Comparison of ENCODE assay signal across 8 cellular contexts in genomic region chr2:172094319-172095145, GRCh38. TPM values are rescaled to one million over a fixed set of nuclear protein-coding genes. Genes with fewer than 3 reads are reported as not detected.
DNase-seq lines count a peak whose midpoint lies in the region; ATAC-seq and TF ChIP-seq lines count a peak whose summit lies in the region.

No MANE protein-coding gene starts in this region.

- H3K4me2 ChIP-seq in OCI-LY7 (ENCODE audit: low read length) (peak overlapping the region; percentile 66), neuronal stem cell (ENCODE audit: insufficient read depth, low read length, poor library complexity, severe bottlenecking) (peak overlapping the region; percentile 81)

- H4K20me1 ChIP-seq in OCI-LY7 (ENCODE audit: insufficient read depth, low read length), result no peaks in the 10 kb centered on the region

- no TSS peak for BruUV-seq in OCI-LY7 (replicated peaks; lab: Mats Ljungman, UMichigan)

- intact Hi-C loops in OCI-LY7 (cut with micrococcal nuclease; ENCODE audit: unreplicated experiment), result no loop called here

- peak; percentile 95 for DNase-seq in NCI-H2227 (lab: John Stamatoyannopoulos, UW; ENCODE audit: unreplicated experiment)
- no peak for DNase-seq in NCI-H2227 treated with DMSO at 0.1 percent for 48 hours (lab: John Stamatoyannopoulos, UW)
- no peak for DNase-seq in OCI-LY7 (ENCODE audit: low spot score)
- peak; percentile 78 for DNase-seq in endodermal cell
- DNase-seq in neuronal stem cell (ENCODE audit: low spot score), result peak; percentile 38
- DNase-seq in omental fat pad (ENCODE audit: low spot score), result no peak
- no peak for DNase-seq in stimulated activated naive CD4-positive, alpha-beta T cell treated with Interleukin-2 at 50 U/mL for 16 hours (lab: John Stamatoyannopoulos, UW)

- H3K79me1 ChIP-seq in neuronal stem cell (ENCODE audit: low read depth, low read length), result no peaks in the 10 kb centered on the region

- H3K9me3 ChIP-seq in OCI-LY7 (ENCODE audit: low read length), result no peaks in the 10 kb centered on the region
- no peaks in the 10 kb centered on the region for H3K9me3 ChIP-seq in endodermal cell (ENCODE audit: control insufficient read depth, low read length)
- no peaks in the 10 kb centered on the region for H3K9me3 ChIP-seq in neuronal stem cell (replicated peaks in 1 of 2; ENCODE audit: control insufficient read depth in 2 of 2, insufficient read depth in 1 of 2, low read depth in 1 of 2, low read length in 2 of 2)

- no peak overlapping the region for H4K8ac ChIP-seq in neuronal stem cell (ENCODE audit: low read depth, low read length)

- H3K27ac ChIP-seq in OCI-LY7 (ENCODE audit: low read depth, low read length, poor library complexity, severe bottlenecking), result no peak overlapping the region
- H3K27ac ChIP-seq in endodermal cell (ENCODE audit: low read depth, low read length), result no peak overlapping the region
- H3K27ac ChIP-seq in neuronal stem cell (replicated peaks; ENCODE audit: low read length), result no peak overlapping the region

- H2AFZ ChIP-seq in OCI-LY7 (ENCODE audit: low read length) (peak overlapping the region; percentile 34; the same call in 1 of the 2 replicates), neuronal stem cell (ENCODE audit: low read length) (peak overlapping the region; percentile 89)

- no peak overlapping the region for H3K4ac ChIP-seq in neuronal stem cell (ENCODE audit: low read length)

- H3K23ac ChIP-seq in neuronal stem cell (ENCODE audit: low read depth, low read length, poor library complexity), result no peak overlapping the region

- H3K4me1 Mint-ChIP-seq in endodermal cell, result peaks cover 25% of the 10 kb centered on the region

- no peaks in the 10 kb centered on the region for H3K9me2 ChIP-seq in OCI-LY7 (ENCODE audit: insufficient read depth, low read length)

- H2BK5ac ChIP-seq in neuronal stem cell (ENCODE audit: low read length), result no peak overlapping the region

- no peaks in the 10 kb centered on the region for H3K36me3 ChIP-seq in OCI-LY7 (ENCODE audit: insufficient read depth, low read length)
- H3K36me3 ChIP-seq in endodermal cell (ENCODE audit: control insufficient read depth, insufficient read depth, low read length), result no peaks in the 10 kb centered on the region
- H3K36me3 ChIP-seq in neuronal stem cell (replicated peaks in 1 of 2; ENCODE audit: control insufficient read depth in 2 of 2, insufficient read depth in 2 of 2, low read length in 2 of 2), result no peaks in the 10 kb centered on the region

- POLR2A ChIA-PET in OCI-LY7 (lab: Charles Lee), result interaction anchor here (1.0 kb wide), 1 partner anchor 440 kb away, joined by 3 read pairs; no protein-coding TSS in a partner anchor

- H2BK12ac ChIP-seq in neuronal stem cell (ENCODE audit: low read length), result no peak overlapping the region

- H3K4me1 ChIP-seq in OCI-LY7 (ENCODE audit: insufficient read depth, low read length, poor library complexity, severe bottlenecking) (peaks cover 5% of the 10 kb centered on the region), endodermal cell (ENCODE audit: control insufficient read depth, insufficient read depth, low read length) (peaks cover 9% of the 10 kb centered on the region), neuronal stem cell (ENCODE audit: control insufficient read depth in 2 of 2, insufficient read depth in 1 of 2, low read depth in 1 of 2, low read length in 2 of 2) (peaks cover 18 to 31% of the 10 kb centered on the region in 2 donors)

- H3K79me2 ChIP-seq in OCI-LY7 (ENCODE audit: insufficient read depth, low read depth, low read length), result no peaks in the 10 kb centered on the region

- H3K27me3 ChIP-seq in endodermal cell (ENCODE audit: control insufficient read depth, insufficient read depth, low read length, poor library complexity, severe bottlenecking), result peaks cover 100% of the 10 kb centered on the region
- H3K27me3 ChIP-seq in neuronal stem cell (ENCODE audit: control insufficient read depth in 3 of 3, insufficient read depth in 3 of 3, low read depth in 1 of 3, low read length in 3 of 3), result peaks cover 62 to 98% (median 95%) of the 10 kb centered on the region in 3 experiments

- H2BK120ac ChIP-seq in neuronal stem cell (ENCODE audit: low read depth, low read length), result no peak overlapping the region

- peak overlapping the region; percentile 51 for H2BK15ac ChIP-seq in neuronal stem cell (ENCODE audit: low read length)

- 1 to 8% methylated on average over 8 to 65 of the region's 65 CpGs for WGBS in endodermal cell (ENCODE audit: insufficient coverage in 1 of 2, insufficient read length in 1 of 2), 2 experiments
- WGBS in neuronal stem cell (ENCODE audit: extremely low coverage in 2 of 2, insufficient read length in 2 of 2, insufficient replicate concordance in 1 of 2), 2 donors, result no CpG with 5 or more reads among the region's 65 CpGs

- H3K9me3 Mint-ChIP-seq in endodermal cell, result no peaks in the 10 kb centered on the region

- CTCF ChIA-PET in OCI-LY7 (lab: Charles Lee; ENCODE audit: unreplicated experiment), result no interaction called here

- H2AK5ac ChIP-seq in neuronal stem cell (ENCODE audit: low read depth, low read length), result no peak overlapping the region

- TF ChIP-seq CTCF in OCI-LY7 (conservative IDR thresholded peaks at IDR 0.05; ENCODE audit: low read length) (no peak), endodermal cell (conservative IDR thresholded peaks at IDR 0.05) (no peak), omental fat pad (IDR thresholded peaks at IDR 0.05) (no peak)

- H4K91ac ChIP-seq in neuronal stem cell (ENCODE audit: low read depth, low read length, poor library complexity), result no peak overlapping the region

- ATAC-seq in omental fat pad (ENCODE audit: low FRiP score) (no peak), GM19351 (IDR thresholded peaks at IDR 0.05; ENCODE audit: unreplicated experiment) (no peak)

- peaks cover 99% of the 10 kb centered on the region for H3K27me3 Mint-ChIP-seq in endodermal cell (ENCODE audit: insufficient read depth)

- no peaks in the 10 kb centered on the region for H3K36me3 Mint-ChIP-seq in endodermal cell (ENCODE audit: low read depth)

- H3K4me3 ChIP-seq in OCI-LY7 (ENCODE audit: low read depth, low read length, poor library complexity, severe bottlenecking) (peak overlapping the region; percentile 62), endodermal cell (ENCODE audit: low read length) (peak overlapping the region; percentile 64), neuronal stem cell (ENCODE audit: low read length in 2 of 2) (peak overlapping the region; percentile 41 to 57)

- peak overlapping the region; percentile 77 for H3K18ac ChIP-seq in neuronal stem cell (ENCODE audit: low read length)

- no peak overlapping the region for H3K27ac Mint-ChIP-seq in endodermal cell

- peak overlapping the region; percentile 48 for H3K4me3 Mint-ChIP-seq in endodermal cell

- H3K14ac ChIP-seq in neuronal stem cell (ENCODE audit: low read length), result no peak overlapping the region

- H3K9ac ChIP-seq in endodermal cell (ENCODE audit: extremely low read depth, low read length, poor library complexity, severe bottlenecking) (no peak overlapping the region), neuronal stem cell (ENCODE audit: low read depth, low read length, poor library complexity) (peak overlapping the region; percentile 65)

RNA-seq across cellular contexts. Expression of gene DLX2, which starts 8.2 kb away (rescaled TPM):
- 0.22 TPM in 1 of 2 replicates, not detected in the other for total RNA-seq in OCI-LY7 (2014; rRNA removed; shearing (Covaris generic))
- not detected in 2 replicates for total RNA-seq in OCI-LY7 (2022)
- total RNA-seq in endodermal cell, result under 1 TPM in 1 of 2 donors, not detected in 1; 0.13 TPM
- polyA plus RNA-seq in endodermal cell (2013, experiment 1 of 2), result 8.9 TPM
- 11.6 TPM for polyA plus RNA-seq in endodermal cell (2013, experiment 2 of 2)
- polyA plus RNA-seq in neuronal stem cell (2013, experiment 1 of 2), result 0.06 TPM
- 0.10 TPM for polyA plus RNA-seq in neuronal stem cell (2013, experiment 2 of 2)
- total RNA-seq in omental fat pad, result not detected

RNA-seq across cellular contexts. Expression of gene DLX1, which starts 9.2 kb away (rescaled TPM):
- total RNA-seq in OCI-LY7 (2014; rRNA removed; shearing (Covaris generic)), result not detected in 2 replicates
- total RNA-seq in OCI-LY7 (2022) (not detected in 2 replicates), endodermal cell (not detected), omental fat pad (under 1 TPM in 1 of 4 donors, not detected in 3; 0.09 TPM)
- polyA plus RNA-seq in endodermal cell (2013, experiment 1 of 2), result 10.5 TPM
- 14.9 TPM for polyA plus RNA-seq in endodermal cell (2013, experiment 2 of 2)
- 0.08 TPM for polyA plus RNA-seq in neuronal stem cell (2013, experiment 1 of 2)
- polyA plus RNA-seq in neuronal stem cell (2013, experiment 2 of 2), result 0.10 TPM

Comparison
In these comparisons a context has a peak if more than half of its experiments do, and no peak if none do; other contexts are left out.
1. DNase-seq: peak in NCI-H2227 (single experiment), endodermal cell (single experiment) and neuronal stem cell (single experiment); none in NCI-H2227 treated with DMSO at 0.1 percent for 48 hours (single experiment), OCI-LY7 (single experiment), omental fat pad (single experiment) and stimulated activated naive CD4-positive, alpha-beta T cell treated with Interleukin-2 at 50 U/mL for 16 hours (single experiment).
2. Peak in every context shown above with its lines, with median percentiles within 50 percentile points of each other: H3K4me3 ChIP-seq.